Comparison of ENCODE assay signal across 19 cellular contexts in the genomic region with DNA sequence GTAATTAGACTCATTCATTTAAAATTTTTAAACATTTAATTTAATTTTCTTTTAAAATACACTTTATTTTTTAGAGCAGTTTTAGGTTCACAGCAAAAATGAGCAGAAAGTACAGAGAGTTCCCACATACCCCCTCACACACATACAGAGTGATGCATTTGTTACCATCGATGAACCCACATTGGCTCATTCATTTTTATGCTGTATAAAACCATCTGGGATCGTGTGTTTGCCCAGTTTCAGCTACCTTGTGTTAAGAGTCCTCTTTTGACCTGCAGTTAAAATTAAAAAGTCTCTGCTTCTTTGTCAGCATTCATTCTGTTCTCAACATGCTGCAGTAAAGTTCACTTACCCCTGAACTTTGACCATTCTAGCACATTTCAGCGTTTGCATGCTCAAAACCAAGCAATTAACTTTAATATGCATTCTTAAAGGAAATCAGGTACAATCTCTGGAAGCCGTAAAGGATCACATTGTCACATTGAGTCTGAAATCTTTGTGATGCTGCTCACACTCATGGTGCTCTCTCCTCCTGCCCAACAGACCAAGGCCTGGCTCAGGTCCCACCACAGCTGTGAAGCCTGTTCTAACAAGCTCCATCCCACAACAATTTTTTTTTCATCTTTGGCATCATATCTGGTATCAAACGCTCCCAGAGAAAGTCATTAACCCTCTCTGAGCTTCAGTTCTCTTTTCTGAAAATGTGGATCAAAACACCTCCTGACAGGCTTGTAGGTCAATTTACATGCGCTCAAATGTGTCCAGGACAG.
DNase-seq lines count a peak whose midpoint lies in the region; ATAC-seq and TF ChIP-seq lines count a peak whose summit lies in the region.
"Had no signal": no experiment of that assay in that cellular context is flagged by ENCODE, and none has a peak within 500 bp of the region (broad histone marks: within the 10 kb centered on the region; RNA-seq: fewer than 3 reads in every experiment).

No MANE protein-coding gene starts in this region.

- H3K4me1 Mint-ChIP-seq in endodermal cell, result peaks cover 31% of the 10 kb centered on the region
- H3K4me1 Mint-ChIP-seq: activated naive CD4-positive, alpha-beta T cell treated with anti-CD3 and anti-CD28 coated beads, Interleukin-2, amount 50 U/mL, for 24 hours; stimulated activated effector memory CD8-positive, alpha-beta T cell treated with anti-CD3 and anti-CD28 coated beads, Interleukin-12 subunit alpha, Interleukin-12 subunit beta, amount 100 ng/mL, for 72 hours had no signal

- peaks cover 40% of the 10 kb centered on the region for H3K9me3 Mint-ChIP-seq in endodermal cell

- no peak overlapping the region for H3K27ac Mint-ChIP-seq in endodermal cell
- H3K27ac Mint-ChIP-seq: activated naive CD4-positive, alpha-beta T cell treated with anti-CD3 and anti-CD28 coated beads, Interleukin-2, amount 50 U/mL, for 24 hours; activated T-cell treated with anti-CD3 and anti-CD28 coated beads, Interleukin-2, amount 50 U/mL, for 24 hours; IgD-negative memory B cell; mesothelial cell of epicardium; stimulated activated effector memory CD8-positive, alpha-beta T cell treated with anti-CD3 and anti-CD28 coated beads, Interleukin-12 subunit alpha, Interleukin-12 subunit beta, amount 100 ng/mL, for 72 hours had no signal

- H3K36me3 Mint-ChIP-seq in endodermal cell (ENCODE audit: low read depth), result peaks cover 5% of the 10 kb centered on the region
- H3K36me3 Mint-ChIP-seq: IgD-negative memory B cell; mesothelial cell of epicardium; stimulated activated effector memory CD8-positive, alpha-beta T cell treated with anti-CD3 and anti-CD28 coated beads, Interleukin-12 subunit alpha, Interleukin-12 subunit beta, amount 100 ng/mL, for 72 hours had no signal

- WGBS in endodermal cell (ENCODE audit: insufficient coverage in 1 of 2, insufficient read length in 1 of 2), 2 experiments, result 94 to 98% methylated on average over 6 of the region's 6 CpGs

- TF ChIP-seq CTCF in epithelial cell of esophagus (IDR thresholded peaks at IDR 0.05; ENCODE audit: insufficient read depth, low read depth, low read length, missing control alignments) (no peak), endodermal cell (conservative IDR thresholded peaks at IDR 0.05) (no peak)

- peaks cover 23% of the 10 kb centered on the region for H3K9me3 ChIP-seq in endodermal cell (ENCODE audit: control insufficient read depth, low read length)
- H3K9me3 ChIP-seq: gastrocnemius medialis, upper lobe of right lung had no signal

- H3K4me3 ChIP-seq in epithelial cell of esophagus (ENCODE audit: low read length), result no peak overlapping the region
- no peak overlapping the region for H3K4me3 ChIP-seq in endodermal cell (ENCODE audit: low read length)
- H3K4me3 ChIP-seq: gastrocnemius medialis, spleen, upper lobe of right lung had no signal

- peak overlapping the region; percentile 56 for H3K27ac ChIP-seq in substantia nigra (ENCODE audit: low read depth, low read length, poor library complexity, severe bottlenecking)
- H3K27ac ChIP-seq in endodermal cell (ENCODE audit: low read depth, low read length), result no peak overlapping the region
- H3K27ac ChIP-seq: spleen, upper lobe of right lung had no signal

- no peaks in the 10 kb centered on the region for H3K27me3 ChIP-seq in endodermal cell (ENCODE audit: control insufficient read depth, insufficient read depth, low read length, poor library complexity, severe bottlenecking)
- H3K27me3 ChIP-seq: gastrocnemius medialis, upper lobe of right lung had no signal

- H3K4me1 ChIP-seq in endodermal cell (ENCODE audit: control insufficient read depth, insufficient read depth, low read length), result peaks cover 3% of the 10 kb centered on the region
- H3K4me1 ChIP-seq: spleen had no signal

- no peaks in the 10 kb centered on the region for H3K36me3 ChIP-seq in endodermal cell (ENCODE audit: control insufficient read depth, insufficient read depth, low read length)
- H3K36me3 ChIP-seq: gastrocnemius medialis, spleen, upper lobe of right lung had no signal

- DNase-seq in amygdala (lab: John Stamatoyannopoulos, UW) (peak in 41 of 56 donors; percentile 7 to 81 (median 43)), epithelial cell of esophagus (ENCODE audit: low read depth) (peak; percentile 53), midbrain (lab: John Stamatoyannopoulos, UW) (peak; percentile 62), substantia nigra (lab: John Stamatoyannopoulos, UW) (peak in 34 of 49 donors; percentile 4 to 64 (median 44)), SKM-1 treated with dmso at 0.1 percent for 144 hours (lab: John Stamatoyannopoulos, UW; ENCODE audit: unreplicated experiment) (no peak), endodermal cell (no peak)
- DNase-seq: activated CD4-positive, alpha-beta T cell treated with anti-CD3 and anti-CD28 coated beads, Interleukin-2, amount 50 U/mL, for 1 hour; activated T-cell treated with anti-CD3 and anti-CD28 coated beads, Interleukin-2, amount 50 U/mL, for 24 hours; gastrocnemius medialis; NCI-H2081; NCI-H69; spleen; upper lobe of right lung had no signal

- ATAC-seq in HG03460 (IDR thresholded peaks at IDR 0.05; ENCODE audit: unreplicated experiment) (no peak), GM19328 (IDR thresholded peaks at IDR 0.05; ENCODE audit: unreplicated experiment) (no peak)
- ATAC-seq: gastrocnemius medialis; stimulated activated effector memory CD8-positive, alpha-beta T cell treated with anti-CD3 and anti-CD28 coated beads, Interleukin-12 subunit alpha, Interleukin-12 subunit beta, amount 100 ng/mL, for 72 hours had no signal

- H3K4me3 Mint-ChIP-seq in endodermal cell, result no peak overlapping the region
- H3K4me3 Mint-ChIP-seq: activated naive CD4-positive, alpha-beta T cell treated with anti-CD3 and anti-CD28 coated beads, Interleukin-2, amount 50 U/mL, for 24 hours; activated T-cell treated with anti-CD3 and anti-CD28 coated beads, Interleukin-2, amount 50 U/mL, for 24 hours; mesothelial cell of epicardium; stimulated activated effector memory CD8-positive, alpha-beta T cell treated with anti-CD3 and anti-CD28 coated beads, Interleukin-12 subunit alpha, Interleukin-12 subunit beta, amount 100 ng/mL, for 72 hours had no signal

- no peak overlapping the region for H3K9ac ChIP-seq in endodermal cell (ENCODE audit: extremely low read depth, low read length, poor library complexity, severe bottlenecking)

- no peaks in the 10 kb centered on the region for H3K27me3 Mint-ChIP-seq in endodermal cell (ENCODE audit: insufficient read depth)
- H3K27me3 Mint-ChIP-seq: IgD-negative memory B cell had no signal

Comparison
In these comparisons a context has a peak if more than half of its experiments do, and no peak if none do; other contexts are left out.
1. DNase-seq: peak in amygdala (41 of 56), epithelial cell of esophagus (single experiment), midbrain (single experiment) and substantia nigra (34 of 49); none in SKM-1 treated with dmso at 0.1 percent for 144 hours (single experiment) and endodermal cell (single experiment).